24 cellular contexts compared by ENCODE assay signal in the genomic region with DNA sequence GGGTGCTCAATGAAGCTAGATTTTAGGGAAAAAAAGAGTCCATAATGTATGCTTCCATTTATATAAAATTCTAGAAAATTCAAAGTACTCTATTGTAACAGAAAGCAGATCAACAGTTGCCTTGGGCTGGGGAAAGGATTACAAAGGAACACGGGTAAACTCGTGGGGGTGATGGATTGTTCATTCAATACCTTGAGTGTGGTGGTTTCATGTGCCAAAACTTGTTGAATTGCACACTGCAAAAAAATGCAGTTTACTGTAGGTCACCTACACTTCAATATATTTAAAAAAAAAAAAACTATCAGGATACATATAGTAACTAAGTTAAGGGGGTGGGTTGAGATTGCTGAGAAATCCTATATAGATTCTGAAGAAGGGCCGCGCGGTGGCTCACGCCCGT. TPM values are rescaled to one million over a fixed set of nuclear protein-coding genes. Genes with fewer than 3 reads are reported as not detected.
A peak's percentile ranks its signal among the peaks of the same experiment; 100 is the strongest.
DNase-seq lines count a peak whose midpoint lies in the region; FAIRE-seq and TF ChIP-seq lines count a peak whose summit lies in the region.
"Had no signal": no experiment of that assay in that cellular context is flagged by ENCODE, and none has a peak within 500 bp of the region (broad histone marks: within the 10 kb centered on the region; RNA-seq: fewer than 3 reads in every experiment).

No MANE protein-coding gene starts in this region.

- H3K9me3 ChIP-seq in mammary epithelial cell (replicated peaks; ENCODE audit: insufficient read depth, low read length) (no peaks in the 10 kb centered on the region), keratinocyte (ENCODE audit: control insufficient read depth, low read depth, low read length) (no peaks in the 10 kb centered on the region), trophoblast cell (ENCODE audit: insufficient read depth, low read depth, low read length) (no peaks in the 10 kb centered on the region)

- dilution Hi-C loops in mammary epithelial cell (cut with HindIII; ENCODE audit: low sequenced_read_pairs) (no loop called here), keratinocyte (cut with MboI; ENCODE audit: extremely low pct_ligation_motif_present, low sequenced_read_pairs) (no loop called here)

- H2BK5ac ChIP-seq in trophoblast cell (ENCODE audit: low read depth, low read length, poor library complexity) = no peak overlapping the region

- H3K4me1 Mint-ChIP-seq in MCF 10A (ENCODE audit: insufficient read depth, unreplicated experiment) = peaks cover 15% of the 10 kb centered on the region
- H3K4me1 Mint-ChIP-seq: CD4-positive, CD25-positive, alpha-beta regulatory T cell had no signal

- no peaks in the 10 kb centered on the region for H3K27me3 ChIP-seq in mammary epithelial cell (ENCODE audit: insufficient read depth, low read length)
- no peaks in the 10 kb centered on the region for H3K27me3 ChIP-seq in bronchial epithelial cell (ENCODE audit: control insufficient read depth, insufficient read depth, low read length)
- no peaks in the 10 kb centered on the region for H3K27me3 ChIP-seq in keratinocyte (ENCODE audit: control insufficient read depth, extremely low read depth, insufficient read depth, low read length)
- no peaks in the 10 kb centered on the region for H3K27me3 ChIP-seq in trophoblast cell (ENCODE audit: insufficient read depth, low read length)
- H3K27me3 ChIP-seq: BLaER1 had no signal

- in situ Hi-C loops in mammary epithelial cell (cut with MboI; ENCODE audit: low sequenced_read_pairs in 2 of 2) = no loop called here

- H3K18ac ChIP-seq in trophoblast cell (ENCODE audit: low read length) = no peak overlapping the region

- H3K14ac ChIP-seq in trophoblast cell (ENCODE audit: low read length) = no peak overlapping the region

- no peak overlapping the region for H4K91ac ChIP-seq in trophoblast cell (ENCODE audit: low read depth, low read length)

- H3K4ac ChIP-seq in trophoblast cell (ENCODE audit: low read depth, low read length) = peak overlapping the region; percentile 83

- H3K36me3 ChIP-seq in mammary epithelial cell (ENCODE audit: insufficient read depth, low read length) (no peaks in the 10 kb centered on the region), bronchial epithelial cell (ENCODE audit: control insufficient read depth, insufficient read depth, low read length) (no peaks in the 10 kb centered on the region), keratinocyte (ENCODE audit: control insufficient read depth in 2 of 2, extremely low read depth in 1 of 2, insufficient read depth in 2 of 2, low read length in 2 of 2) (no peaks in the 10 kb centered on the region), trophoblast cell (ENCODE audit: control insufficient read depth in 1 of 2, insufficient read depth in 2 of 2, low read length in 2 of 2) (peaks cover 0 to 5% of the 10 kb centered on the region in 2 experiments)

- H3K79me2 ChIP-seq in mammary epithelial cell (ENCODE audit: insufficient read depth, low read length) = peaks cover 95% of the 10 kb centered on the region
- peaks cover 89% of the 10 kb centered on the region for H3K79me2 ChIP-seq in keratinocyte (ENCODE audit: control insufficient read depth, insufficient read depth, low read length)
- H3K79me2 ChIP-seq in trophoblast cell (ENCODE audit: control insufficient read depth, insufficient read depth, low read length, poor library complexity) = peaks cover 1% of the 10 kb centered on the region

- H2AFZ ChIP-seq in mammary epithelial cell (ENCODE audit: low read depth, low read length) (no peak overlapping the region), keratinocyte (ENCODE audit: control insufficient read depth, low read length) (no peak overlapping the region), trophoblast cell (ENCODE audit: insufficient read depth, low read length, poor library complexity) (no peak overlapping the region)

- POLR2A ChIA-PET in MCF 10A (lab: Yijun Ruan, JAX) = interaction anchor here (0.9 to 1.5 kb wide), 2 partner anchors 11 to 33 kb away, joined by 3 to 4 read pairs; no protein-coding TSS in a partner anchor

- H4K12ac ChIP-seq in trophoblast cell (ENCODE audit: low read depth, low read length) = no peak overlapping the region

- H2BK120ac ChIP-seq in trophoblast cell (ENCODE audit: insufficient read depth, low read length, poor library complexity) = no peak overlapping the region

- H3K9ac ChIP-seq in mammary epithelial cell (ENCODE audit: insufficient read depth, low read length) = no peak overlapping the region
- H3K9ac ChIP-seq in keratinocyte (ENCODE audit: control insufficient read depth, extremely low read depth, insufficient read depth, low read length) = no peak overlapping the region
- no peak overlapping the region for H3K9ac ChIP-seq in trophoblast cell (ENCODE audit: low read length)
- H3K9ac ChIP-seq: BLaER1 had no signal

- FAIRE-seq in bronchial epithelial cell (lab: Jason Lieb, UNC) = no peak
- FAIRE-seq in keratinocyte (lab: Jason Lieb, UNC) = peak; percentile 66
- FAIRE-seq: A204.1, D721Med, GM12891, GM18507, H1 had no signal

- no peaks in the 10 kb centered on the region for H3K79me1 ChIP-seq in trophoblast cell (ENCODE audit: low read length)

- peak; percentile 47 for DNase-seq in mammary epithelial cell
- DNase-seq in MCF 10A (ENCODE audit: unreplicated experiment) = no peak
- DNase-seq in bronchial epithelial cell (ENCODE audit: low read depth) = peak; percentile 60
- DNase-seq in keratinocyte (ENCODE audit: low read depth, low spot score) = no peak
- DNase-seq in trophoblast cell = no peak
- no peak for DNase-seq in COLO668 (lab: John Stamatoyannopoulos, UW; ENCODE audit: unreplicated experiment)
- no peak for DNase-seq in DMS153 (lab: John Stamatoyannopoulos, UW)
- no peak for DNase-seq in pons (ENCODE audit: low spot score)
- DNase-seq: CD4-positive, CD25-positive, alpha-beta regulatory T cell; CD8-positive, alpha-beta T cell; DMS 273 treated with DMSO at 0.1 percent for 48 hours; DMS53; DMS79 treated with DMSO at 0.1 percent for 48 hours; GF-D8; H7 had no signal

- no peak overlapping the region for H2BK12ac ChIP-seq in trophoblast cell (ENCODE audit: low read length)

- peaks cover 5% of the 10 kb centered on the region for H3K9me3 Mint-ChIP-seq in MCF 10A (ENCODE audit: unreplicated experiment)
- H3K9me3 Mint-ChIP-seq: CD8-positive, alpha-beta T cell had no signal

- no peak overlapping the region for H3K4me3 Mint-ChIP-seq in MCF 10A (ENCODE audit: unreplicated experiment)
- H3K4me3 Mint-ChIP-seq: B cell; CD4-positive, CD25-positive, alpha-beta regulatory T cell; CD8-positive, alpha-beta T cell had no signal

- no peak overlapping the region for H3K27ac Mint-ChIP-seq in MCF 10A (ENCODE audit: low read depth, unreplicated experiment)
- H3K27ac Mint-ChIP-seq: B cell; CD8-positive, alpha-beta T cell had no signal

- BruUV-seq in mammary epithelial cell (replicated peaks; lab: Mats Ljungman, UMichigan) = no TSS peak
- BruUV-seq in MCF 10A (replicated peaks; lab: Mats Ljungman, UMichigan) = no TSS peak

- no peaks in the 10 kb centered on the region for H3K27me3 Mint-ChIP-seq in MCF 10A (ENCODE audit: insufficient read depth, unreplicated experiment)
- H3K27me3 Mint-ChIP-seq: B cell; CD4-positive, CD25-positive, alpha-beta regulatory T cell had no signal

- H4K20me1 ChIP-seq in mammary epithelial cell (ENCODE audit: insufficient read depth, low read length) = no peaks in the 10 kb centered on the region
- H4K20me1 ChIP-seq in keratinocyte (ENCODE audit: control insufficient read depth, extremely low read depth, insufficient read depth, low read length) = peaks cover 3% of the 10 kb centered on the region

- H3K4me2 ChIP-seq in mammary epithelial cell (ENCODE audit: insufficient read depth, low read depth, low read length) = no peak overlapping the region
- H3K4me2 ChIP-seq in keratinocyte (ENCODE audit: control insufficient read depth, extremely low read depth, insufficient read depth, low read depth, low read length) = peak overlapping the region; percentile 43
- H3K4me2 ChIP-seq in trophoblast cell (ENCODE audit: low read length) = no peak overlapping the region
- H3K4me2 ChIP-seq: BLaER1 had no signal

- no peak overlapping the region for H2AK5ac ChIP-seq in trophoblast cell (ENCODE audit: low read length)

- no peak overlapping the region for H4K8ac ChIP-seq in trophoblast cell (ENCODE audit: low read depth, low read length)

- intact Hi-C loops in mammary epithelial cell (cut with micrococcal nuclease) = no loop called here
- intact Hi-C loops in MCF 10A (cut with micrococcal nuclease) = no loop called here

- H3K9me1 ChIP-seq in keratinocyte (ENCODE audit: control insufficient read depth, extremely low read depth, insufficient read depth, low read length) = no peaks in the 10 kb centered on the region

- peaks cover 7% of the 10 kb centered on the region for H3K4me1 ChIP-seq in mammary epithelial cell (ENCODE audit: insufficient read depth, low read length)
- peaks cover 10% of the 10 kb centered on the region for H3K4me1 ChIP-seq in keratinocyte (ENCODE audit: control insufficient read depth, extremely low read depth, insufficient read depth, low read length)
- H3K4me1 ChIP-seq in trophoblast cell (ENCODE audit: control insufficient read depth in 1 of 2, insufficient read depth in 2 of 2, low read length in 2 of 2) = peaks cover 0 to 3% of the 10 kb centered on the region in 2 experiments
- H3K4me1 ChIP-seq: BLaER1 had no signal

- H3K23ac ChIP-seq in trophoblast cell (ENCODE audit: low read length) = no peak overlapping the region

- H3K4me3 ChIP-seq in mammary epithelial cell (replicated peaks in 1 of 3; ENCODE audit: insufficient read depth in 1 of 3, low read depth in 2 of 3, low read length in 3 of 3) = no peak overlapping the region
- H3K4me3 ChIP-seq in bronchial epithelial cell (ENCODE audit: low read depth, low read length) = no peak overlapping the region
- H3K4me3 ChIP-seq in keratinocyte (ENCODE audit: control insufficient read depth in 2 of 3, extremely low read depth in 1 of 3, insufficient read depth in 2 of 3, low read depth in 1 of 3, low read length in 3 of 3) = no peak overlapping the region
- no peak overlapping the region for H3K4me3 ChIP-seq in trophoblast cell (ENCODE audit: low read depth, low read length)
- H3K4me3 ChIP-seq: BLaER1 had no signal

- CTCF ChIA-PET in mammary epithelial cell (lab: Charles Lee; ENCODE audit: low non-redundant PET) = no interaction called here
- CTCF ChIA-PET in MCF 10A (lab: Yijun Ruan, JAX) = interaction anchor here (0.6 to 1.0 kb wide), 2 partner anchors 32 to 76 kb away, joined by 3 read pairs; no protein-coding TSS in a partner anchor

- H3K36me3 Mint-ChIP-seq in MCF 10A (ENCODE audit: insufficient read depth, unreplicated experiment) = peaks cover 7% of the 10 kb centered on the region
- H3K36me3 Mint-ChIP-seq: CD4-positive, CD25-positive, alpha-beta regulatory T cell; CD8-positive, alpha-beta T cell had no signal

- H3K27ac ChIP-seq in mammary epithelial cell (ENCODE audit: insufficient read depth, low read depth, low read length) (no peak overlapping the region), keratinocyte (ENCODE audit: control insufficient read depth, insufficient read depth, low read length) (peak overlapping the region; percentile 17), trophoblast cell (ENCODE audit: low read depth, low read length) (no peak overlapping the region)
- H3K27ac ChIP-seq: 22Rv1, BLaER1, C4-2B had no signal

- 70% methylated on average over 7 of the region's 7 CpGs for WGBS in mammary epithelial cell (ENCODE audit: low coverage, missing lambda C conversion rate)
- WGBS in trophoblast cell (ENCODE audit: extremely low coverage, insufficient coverage, insufficient read length) = no CpG with 5 or more reads among the region's 7 CpGs

- no peak for TF ChIP-seq CTCF in mammary epithelial cell (conservative IDR thresholded peaks at IDR 0.05 in 1 of 2, IDR thresholded peaks at IDR 0.05 in 1 of 2; ENCODE audit: extremely low read depth in 1 of 2, insufficient read depth in 1 of 2, low read depth in 1 of 2, low read length in 2 of 2)
- TF ChIP-seq CTCF in MCF 10A (IDR thresholded peaks at IDR 0.05; ENCODE audit: unreplicated experiment) = no peak
- TF ChIP-seq CTCF in bronchial epithelial cell (IDR thresholded peaks at IDR 0.05; ENCODE audit: insufficient read depth, low read length, severe bottlenecking) = no peak
- TF ChIP-seq CTCF in keratinocyte (optimal IDR thresholded peaks at IDR 0.05 in 1 of 3, IDR thresholded peaks at IDR 0.05 in 1 of 3, conservative IDR thresholded peaks at IDR 0.05 in 1 of 3; ENCODE audit: extremely low read depth in 1 of 3, insufficient read depth in 2 of 3, low read length in 3 of 3) = no peak

RNA-seq across cellular contexts. Expression of a gene that starts 33.6 kb away (rescaled TPM):
- total RNA-seq in mammary epithelial cell (100 to 1,000 TPM; 108 to 179 TPM), MCF 10A (2022) (248 and 330 TPM in 2 replicates), bronchial epithelial cell (69.2 and 100 TPM in 2 replicates)
- polyA plus RNA-seq in mammary epithelial cell (10.4 TPM), keratinocyte (16.3 to 41.1 TPM (median 23.4 TPM) in 3 replicates)
- polyA minus RNA-seq in mammary epithelial cell (10.6 TPM), keratinocyte (4.4 to 26.8 TPM (median 10.9 TPM) in 3 replicates)
- 437 TPM for polyA plus RNA-seq in keratinocyte (2011; ENCODE audit: low read depth)
- polyA plus RNA-seq in keratinocyte (2011; cell fraction: cytosol; rRNA removed) = 12.6 and 20.6 TPM in 2 replicates
- polyA plus RNA-seq in keratinocyte (2011; cell fraction: nucleus; rRNA removed) = 44.6 and 61.7 TPM in 2 replicates
- polyA plus RNA-seq in keratinocyte (2012; ENCODE audit: low replicate concordance) = 35.6 and 56.4 TPM in 2 replicates
- polyA minus RNA-seq in keratinocyte (2011; cell fraction: cytosol; rRNA and poly(A)+ RNA removed) = 44.3 TPM
- 36.2 and 73.8 TPM in 2 replicates for polyA minus RNA-seq in keratinocyte (2011; cell fraction: nucleus; rRNA and poly(A)+ RNA removed)
- polyA plus RNA-seq in trophoblast cell (2013) = 63.9 and 76.7 TPM in 2 replicates

Comparison
In these comparisons a context has a peak if more than half of its experiments do, and no peak if none do; other contexts are left out.
1. DNase-seq: peak in mammary epithelial cell (single experiment) and bronchial epithelial cell (single experiment); none in MCF 10A (single experiment), keratinocyte (single experiment), trophoblast cell (0 of 2), COLO668 (single experiment), DMS153 (single experiment) and pons (single experiment).